ENCODE assay signal across 13 cellular contexts in genomic region chr18:44686156-44686555, GRCh38.
"Had no signal": no experiment of that assay in that cellular context is flagged by ENCODE, and none has a peak within 500 bp of the region (broad histone marks: within the 10 kb centered on the region; RNA-seq: fewer than 3 reads in every experiment).

No MANE protein-coding gene starts in this region.

- H3K9me3 ChIP-seq: pancreas, thyroid gland, uterus had no signal

- H3K27ac ChIP-seq: cardiac muscle cell, pancreas, thyroid gland had no signal

- H3K36me3 ChIP-seq: cardiac muscle cell, pancreas, thyroid gland, uterus had no signal

- H3K4me3 Mint-ChIP-seq: activated naive CD4-positive, alpha-beta T cell treated with anti-CD3 and anti-CD28 coated beads, Interleukin-2, amount 10 ng/mL, durations not matched to agents 7 days and 5 days; endodermal cell; mesothelial cell of epicardium had no signal

- ATAC-seq: pancreas had no signal

- H3K9me3 Mint-ChIP-seq: activated naive CD4-positive, alpha-beta T cell treated with anti-CD3 and anti-CD28 coated beads, Interleukin-2, amount 10 ng/mL, durations not matched to agents 7 days and 5 days; endodermal cell; mesothelial cell of epicardium had no signal

- H3K27ac Mint-ChIP-seq: activated naive CD4-positive, alpha-beta T cell treated with anti-CD3 and anti-CD28 coated beads, Interleukin-2, amount 10 ng/mL, durations not matched to agents 7 days and 5 days; endodermal cell; mesothelial cell of epicardium had no signal

- H3K27me3 ChIP-seq: cardiac muscle cell, pancreas, thyroid gland, uterus had no signal

- DNase-seq: activated CD4-positive, alpha-beta T cell treated with anti-CD3 and anti-CD28 coated beads, Interleukin-2, amount 50 U/mL, for 4 hours; activated CD4-positive, CD25-positive, alpha-beta regulatory T cell treated with anti-CD3 and anti-CD28 coated beads, Interleukin-2, amount 50 U/mL, for 72 hours; activated naive CD4-positive, alpha-beta T cell treated with anti-CD3 and anti-CD28 coated beads, Interleukin-2, amount 10 ng/mL, durations not matched to agents 7 days and 5 days; activated T-cell treated with anti-CD3 and anti-CD28 coated beads for 4 hours; endodermal cell; foreskin fibroblast; glutamatergic neuron; pancreas; stimulated activated CD4-positive, alpha-beta T cell treated with anti-CD3 and anti-CD28 coated beads, Interleukin-1b, Interleukin-23, amount 100 ng/mL, for 48 hours; thyroid gland; uterus had no signal

- H3K4me3 ChIP-seq: cardiac muscle cell, pancreas, thyroid gland, uterus had no signal
